In genomic region chr5:142357469-142358090, GRCh38 we compare ENCODE assay signal across 8 cellular contexts. TPM values are rescaled to one million over a fixed set of nuclear protein-coding genes. Genes with fewer than 3 reads are reported as not detected.
DNase-seq lines count a peak whose midpoint lies in the region; ATAC-seq and TF ChIP-seq lines count a peak whose summit lies in the region.

No MANE protein-coding gene starts in this region.

- peak in 1 of 4 donors; percentile 46 for TF ChIP-seq EP300 in upper lobe of left lung (IDR thresholded peaks at IDR 0.05)

- H3K4me1 Mint-ChIP-seq in brain: peaks cover 52% of the 10 kb centered on the region
- peaks cover 9% of the 10 kb centered on the region for H3K4me1 Mint-ChIP-seq in memory B cell

- H3K9me3 ChIP-seq in heart left ventricle (no peaks in the 10 kb centered on the region), upper lobe of left lung (no peaks in the 10 kb centered on the region)

- TF ChIP-seq CTCF in heart left ventricle (IDR thresholded peaks at IDR 0.05): no peak
- TF ChIP-seq CTCF in brain (conservative IDR thresholded peaks at IDR 0.05): no peak
- TF ChIP-seq CTCF in upper lobe of left lung (IDR thresholded peaks at IDR 0.05): no peak

- H3K27me3 ChIP-seq in heart left ventricle (peaks cover 0 to 33% (median 0%) of the 10 kb centered on the region in 9 donors), upper lobe of left lung (no peaks in the 10 kb centered on the region)

- peak overlapping the region; percentile 92 to 97 (median 96) for H3K27ac Mint-ChIP-seq in brain
- no peak overlapping the region for H3K27ac Mint-ChIP-seq in memory B cell

- H3K36me3 Mint-ChIP-seq in brain (no peaks in the 10 kb centered on the region), memory B cell (no peaks in the 10 kb centered on the region)

- H3K4me3 ChIP-seq in heart left ventricle (peak overlapping the region; percentile 52 to 73 (median 64)), upper lobe of left lung (peak overlapping the region in 3 of 4 donors; percentile 50 to 66 (median 61))

- H3K4me1 ChIP-seq in heart left ventricle: peaks cover 3 to 29% (median 18%) of the 10 kb centered on the region in 12 donors
- H3K4me1 ChIP-seq in upper lobe of left lung: peaks cover 19 to 37% (median 26%) of the 10 kb centered on the region in 4 donors

- intact Hi-C loops in heart left ventricle (cut with DNase I): loop anchor here in 8 of 10 donors (2.0 to 10.0 kb wide), 8 partner anchors 33 to 203 kb away; partner anchors contain the start of gene SPRY4 (in 2 of the 8)
- intact Hi-C loops in Right ventricle myocardium superior (cut with DNase I): loop anchor here (5.0 kb wide), 1 partner anchor 190 kb away; no protein-coding TSS in a partner anchor

- TF ChIP-seq POLR2A in heart left ventricle (IDR thresholded peaks at IDR 0.05): no peak
- peak in 1 of 4 donors; percentile 9 for TF ChIP-seq POLR2A in upper lobe of left lung (IDR thresholded peaks at IDR 0.05)

- peak overlapping the region; percentile 83 to 86 (median 84) for H3K4me3 Mint-ChIP-seq in brain
- H3K4me3 Mint-ChIP-seq in memory B cell: peak overlapping the region; percentile 61

- peak overlapping the region; percentile 85 to 97 (median 94) for H3K27ac ChIP-seq in heart left ventricle
- peak overlapping the region; percentile 94 to 98 (median 96) for H3K27ac ChIP-seq in upper lobe of left lung

- WGBS in heart left ventricle, 4 donors: 31 to 39% (median 32%) methylated on average over 14 of the region's 14 CpGs
- 20 to 21% methylated on average over 13 to 14 of the region's 14 CpGs for WGBS in upper lobe of left lung, 2 donors

- H3K9me3 Mint-ChIP-seq in brain (peaks cover 0 to 8% (median 0%) of the 10 kb centered on the region in 5 experiments), memory B cell (no peaks in the 10 kb centered on the region)

- H3K27me3 Mint-ChIP-seq in brain: peaks cover 10% of the 10 kb centered on the region
- H3K27me3 Mint-ChIP-seq in memory B cell: peaks cover 15% of the 10 kb centered on the region

- no peaks in the 10 kb centered on the region for H3K36me3 ChIP-seq in heart left ventricle
- no peaks in the 10 kb centered on the region for H3K36me3 ChIP-seq in upper lobe of left lung

- ATAC-seq in heart left ventricle (peak in 1 of 4 donors; percentile 29), Right ventricle myocardium superior (ENCODE audit: poor library complexity) (no peak), memory B cell (ENCODE audit: low read depth) (no peak), upper lobe of left lung (ENCODE audit: low FRiP score in 2 of 2) (peak; percentile 5 to 45)
- ATAC-seq in activated CD4-positive, CD25-positive, alpha-beta regulatory T cell treated with anti-CD3 and anti-CD28 coated beads, Interleukin-2, amount 50 U/mL, for 24 hours: no peak

- DNase-seq in heart left ventricle (no peak), Right ventricle myocardium superior (no peak), memory B cell (ENCODE audit: low spot score in 2 of 2) (no peak), upper lobe of left lung (peak in 1 of 2 donors; percentile 57), DMS153 (lab: John Stamatoyannopoulos, UW) (no peak), SIG-M5 (lab: John Stamatoyannopoulos, UW) (no peak)

RNA-seq across cellular contexts. Expression of gene SPRY4, which starts 32.8 kb away (rescaled TPM):
- 10 to 100 TPM in 5 of 9 donors, 1 to 10 TPM in 4; 4.5 to 21.3 (median 13.8) TPM for total RNA-seq in heart left ventricle
- 1 to 10 TPM; 4.5 to 7.2 TPM for polyA plus RNA-seq in heart left ventricle
- 9.7 TPM for total RNA-seq in Right ventricle myocardium superior
- 5.3 TPM for polyA plus RNA-seq in brain (ENCODE audit: insufficient read depth, low read depth, low replicate concordance)
- total RNA-seq in upper lobe of left lung: 10 to 100 TPM; 30.4 to 81.2 (median 43.3) TPM

Comparison
In these comparisons a context has a peak if more than half of its experiments do, and no peak if none do; other contexts are left out.
1. ATAC-seq: peak in upper lobe of left lung (2 of 2); none in Right ventricle myocardium superior (single experiment), memory B cell (single experiment) and activated CD4-positive, CD25-positive, alpha-beta regulatory T cell treated with anti-CD3 and anti-CD28 coated beads, Interleukin-2, amount 50 U/mL, for 24 hours (0 of 2).